In the genomic region with DNA sequence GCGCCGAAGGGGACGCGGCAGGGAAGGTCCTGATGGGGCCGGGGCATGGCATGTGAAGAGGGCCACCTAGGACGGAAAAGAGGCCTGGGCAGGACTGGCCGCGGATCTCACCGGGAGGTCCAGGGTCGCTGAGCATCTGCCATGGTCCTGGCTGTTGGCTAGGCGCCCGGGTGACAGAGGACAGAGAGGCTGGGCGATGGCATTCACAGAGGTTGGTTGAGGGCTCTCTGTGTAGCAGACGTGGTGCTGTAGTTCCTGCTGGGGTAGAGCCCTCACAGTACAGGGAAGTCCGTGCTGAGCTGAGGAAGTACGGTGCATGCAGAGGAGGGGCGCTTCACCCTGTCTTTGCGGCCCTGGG, we compare ENCODE assay signal across 1 cellular context.
TF ChIP-seq lines count a peak whose summit lies in the region.

No MANE protein-coding gene starts in this region.

TF ChIP-seq in K562, 482 proteins besides CTCF, POLR2A, EP300 and RAD21 (continued from another document):
- TF ChIP-seq ZBTB5 (IDR thresholded peaks at IDR 0.05) (no peak), CTCFL (IDR thresholded peaks at IDR 0.05; ENCODE audit: borderline replicate concordance, insufficient read depth, low read depth, low read length, poor library complexity, severe bottlenecking) (no peak), BMI1 (IDR thresholded peaks at IDR 0.05; ENCODE audit: low read length) (no peak), CC2D1A (IDR thresholded peaks at IDR 0.05) (no peak), ZNF707 (CRISPR knock-in tag; conservative IDR thresholded peaks at IDR 0.05) (no peak), TCFL5 (CRISPR knock-in tag; conservative IDR thresholded peaks at IDR 0.05) (no peak), ZNF766 (CRISPR knock-in tag; conservative IDR thresholded peaks at IDR 0.05) (no peak), HDAC3 (IDR thresholded peaks at IDR 0.05; ENCODE audit: borderline replicate concordance, partially characterized antibody) (no peak), RHOXF2B (CRISPR knock-in tag; conservative IDR thresholded peaks at IDR 0.05) (no peak), ZNF384 (IDR thresholded peaks at IDR 0.05; ENCODE audit: low read depth, low read length) (no peak), NR0B1 (IDR thresholded peaks at IDR 0.05; ENCODE audit: partially characterized antibody) (no peak), MED1 (CRISPR knock-in tag; IDR thresholded peaks at IDR 0.05; ENCODE audit: borderline replicate concordance) (no peak), ZNF134 (CRISPR knock-in tag; conservative IDR thresholded peaks at IDR 0.05) (no peak), EZH2 (IDR thresholded peaks at IDR 0.05; ENCODE audit: borderline replicate concordance, low read depth, low read length) (no peak), CBFB (CRISPR knock-in tag; IDR thresholded peaks at IDR 0.05) (no peak), STAT5A (IDR thresholded peaks at IDR 0.05; ENCODE audit: borderline replicate concordance, low read length) (no peak), ZNF212 (CRISPR knock-in tag; IDR thresholded peaks at IDR 0.05) (no peak), NBN (IDR thresholded peaks at IDR 0.05; ENCODE audit: low read depth) (no peak), RNF2 (IDR thresholded peaks at IDR 0.05) (no peak), TGIF2 (CRISPR knock-in tag; IDR thresholded peaks at IDR 0.05) (no peak), CBFA2T3 (IDR thresholded peaks at IDR 0.05) (no peak), PHB (CRISPR knock-in tag; IDR thresholded peaks at IDR 0.05) (no peak), ZBTB17 (CRISPR knock-in tag; IDR thresholded peaks at IDR 0.05) (no peak), PREB (CRISPR knock-in tag; IDR thresholded peaks at IDR 0.05) (no peak), CHD2 (IDR thresholded peaks at IDR 0.05; ENCODE audit: low read depth, low read length) (no peak), POLR2G (IDR thresholded peaks at IDR 0.05; ENCODE audit: low read depth, low read length) (peak; percentile 53), SMAD3 (CRISPR knock-in tag; conservative IDR thresholded peaks at IDR 0.05) (no peak), MBD2 (IDR thresholded peaks at IDR 0.05; ENCODE audit: borderline replicate concordance, low read depth) (no peak), SIN3A (IDR thresholded peaks at IDR 0.05; ENCODE audit: borderline replicate concordance in 2 of 2, control insufficient read depth in 1 of 2, low read depth in 2 of 2, low read length in 2 of 2) (peak in 1 of 2 experiments; percentile 48; a peak in 1 of 4 replicates), ZFX (CRISPR knock-in tag; IDR thresholded peaks at IDR 0.05) (no peak; the same call in 1 of the 2 replicates), FOXP4 (CRISPR knock-in tag; IDR thresholded peaks at IDR 0.05; ENCODE audit: borderline replicate concordance) (no peak), PHB2 (IDR thresholded peaks at IDR 0.05; ENCODE audit: low read depth) (no peak), RBFOX2 (IDR thresholded peaks at IDR 0.05; ENCODE audit: low read depth, low read length) (peak; percentile 63; the same call in 1 of the 2 replicates), DMBX1 (CRISPR knock-in tag; IDR thresholded peaks at IDR 0.05; ENCODE audit: borderline replicate concordance) (no peak), DPF2 (IDR thresholded peaks at IDR 0.05) (no peak), ZNF24 (IDR thresholded peaks at IDR 0.05) (no peak), ZNF785 (CRISPR knock-in tag; IDR thresholded peaks at IDR 0.05) (no peak), NCOA4 (IDR thresholded peaks at IDR 0.05; ENCODE audit: partially characterized antibody) (no peak), ADNP (tag; IDR thresholded peaks at IDR 0.05) (no peak), MECOM (CRISPR knock-in tag; IDR thresholded peaks at IDR 0.05) (no peak), NEUROD1 (IDR thresholded peaks at IDR 0.05; ENCODE audit: borderline replicate concordance, low read depth, low read length, partially characterized antibody) (no peak), ARHGAP35 (IDR thresholded peaks at IDR 0.05; ENCODE audit: partially characterized antibody) (no peak), NFXL1 (CRISPR knock-in tag; IDR thresholded peaks at IDR 0.05) (no peak)
- TF ChIP-seq, protein P1, sequence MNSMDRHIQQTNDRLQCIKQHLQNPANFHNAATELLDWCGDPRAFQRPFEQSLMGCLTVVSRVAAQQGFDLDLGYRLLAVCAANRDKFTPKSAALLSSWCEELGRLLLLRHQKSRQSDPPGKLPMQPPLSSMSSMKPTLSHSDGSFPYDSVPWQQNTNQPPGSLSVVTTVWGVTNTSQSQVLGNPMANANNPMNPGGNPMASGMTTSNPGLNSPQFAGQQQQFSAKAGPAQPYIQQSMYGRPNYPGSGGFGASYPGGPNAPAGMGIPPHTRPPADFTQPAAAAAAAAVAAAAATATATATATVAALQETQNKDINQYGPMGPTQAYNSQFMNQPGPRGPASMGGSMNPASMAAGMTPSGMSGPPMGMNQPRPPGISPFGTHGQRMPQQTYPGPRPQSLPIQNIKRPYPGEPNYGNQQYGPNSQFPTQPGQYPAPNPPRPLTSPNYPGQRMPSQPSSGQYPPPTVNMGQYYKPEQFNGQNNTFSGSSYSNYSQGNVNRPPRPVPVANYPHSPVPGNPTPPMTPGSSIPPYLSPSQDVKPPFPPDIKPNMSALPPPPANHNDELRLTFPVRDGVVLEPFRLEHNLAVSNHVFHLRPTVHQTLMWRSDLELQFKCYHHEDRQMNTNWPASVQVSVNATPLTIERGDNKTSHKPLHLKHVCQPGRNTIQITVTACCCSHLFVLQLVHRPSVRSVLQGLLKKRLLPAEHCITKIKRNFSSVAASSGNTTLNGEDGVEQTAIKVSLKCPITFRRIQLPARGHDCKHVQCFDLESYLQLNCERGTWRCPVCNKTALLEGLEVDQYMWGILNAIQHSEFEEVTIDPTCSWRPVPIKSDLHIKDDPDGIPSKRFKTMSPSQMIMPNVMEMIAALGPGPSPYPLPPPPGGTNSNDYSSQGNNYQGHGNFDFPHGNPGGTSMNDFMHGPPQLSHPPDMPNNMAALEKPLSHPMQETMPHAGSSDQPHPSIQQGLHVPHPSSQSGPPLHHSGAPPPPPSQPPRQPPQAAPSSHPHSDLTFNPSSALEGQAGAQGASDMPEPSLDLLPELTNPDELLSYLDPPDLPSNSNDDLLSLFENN (IDR thresholded peaks at IDR 0.05; ENCODE audit: low read depth in 2 of 2, low read length in 2 of 2), result no peak
